In the genomic region with DNA sequence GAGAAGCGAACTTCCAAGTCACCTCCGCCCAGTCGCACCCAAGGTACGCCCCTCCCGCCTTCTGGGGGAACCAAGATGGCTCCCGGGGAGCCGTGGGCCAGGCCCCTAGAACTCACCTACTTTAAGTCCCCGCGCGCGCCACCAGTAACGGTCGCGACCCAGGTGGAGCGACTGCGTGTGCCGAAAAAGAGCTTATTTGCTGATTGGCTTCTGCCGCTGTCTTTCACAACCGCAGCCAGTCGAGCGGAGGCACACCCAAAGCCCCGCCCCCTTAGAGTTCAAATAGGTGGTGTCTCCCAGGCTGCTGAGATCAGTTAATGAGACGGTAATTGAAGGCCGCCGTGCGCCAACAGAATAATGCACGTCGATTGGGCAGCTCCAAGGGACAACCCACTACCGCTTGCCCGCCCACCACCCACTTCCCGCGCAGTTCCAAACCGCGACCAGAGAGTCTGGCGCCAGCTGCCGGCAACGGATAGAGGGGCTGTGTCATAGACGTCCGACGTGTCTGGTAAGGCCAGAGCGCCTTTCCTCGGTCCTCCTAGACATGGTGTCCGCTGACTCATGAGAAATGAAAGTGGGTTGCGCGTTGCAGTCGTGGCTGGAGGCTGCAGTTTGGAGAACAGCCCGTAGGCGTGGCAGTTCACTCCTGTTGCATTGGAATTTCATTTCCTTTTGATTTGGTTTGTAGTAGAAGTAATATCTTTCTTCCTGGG, we compare ENCODE assay signal across 1 cellular context.
TF ChIP-seq lines count a peak whose summit lies in the region.

A gene with protein sequence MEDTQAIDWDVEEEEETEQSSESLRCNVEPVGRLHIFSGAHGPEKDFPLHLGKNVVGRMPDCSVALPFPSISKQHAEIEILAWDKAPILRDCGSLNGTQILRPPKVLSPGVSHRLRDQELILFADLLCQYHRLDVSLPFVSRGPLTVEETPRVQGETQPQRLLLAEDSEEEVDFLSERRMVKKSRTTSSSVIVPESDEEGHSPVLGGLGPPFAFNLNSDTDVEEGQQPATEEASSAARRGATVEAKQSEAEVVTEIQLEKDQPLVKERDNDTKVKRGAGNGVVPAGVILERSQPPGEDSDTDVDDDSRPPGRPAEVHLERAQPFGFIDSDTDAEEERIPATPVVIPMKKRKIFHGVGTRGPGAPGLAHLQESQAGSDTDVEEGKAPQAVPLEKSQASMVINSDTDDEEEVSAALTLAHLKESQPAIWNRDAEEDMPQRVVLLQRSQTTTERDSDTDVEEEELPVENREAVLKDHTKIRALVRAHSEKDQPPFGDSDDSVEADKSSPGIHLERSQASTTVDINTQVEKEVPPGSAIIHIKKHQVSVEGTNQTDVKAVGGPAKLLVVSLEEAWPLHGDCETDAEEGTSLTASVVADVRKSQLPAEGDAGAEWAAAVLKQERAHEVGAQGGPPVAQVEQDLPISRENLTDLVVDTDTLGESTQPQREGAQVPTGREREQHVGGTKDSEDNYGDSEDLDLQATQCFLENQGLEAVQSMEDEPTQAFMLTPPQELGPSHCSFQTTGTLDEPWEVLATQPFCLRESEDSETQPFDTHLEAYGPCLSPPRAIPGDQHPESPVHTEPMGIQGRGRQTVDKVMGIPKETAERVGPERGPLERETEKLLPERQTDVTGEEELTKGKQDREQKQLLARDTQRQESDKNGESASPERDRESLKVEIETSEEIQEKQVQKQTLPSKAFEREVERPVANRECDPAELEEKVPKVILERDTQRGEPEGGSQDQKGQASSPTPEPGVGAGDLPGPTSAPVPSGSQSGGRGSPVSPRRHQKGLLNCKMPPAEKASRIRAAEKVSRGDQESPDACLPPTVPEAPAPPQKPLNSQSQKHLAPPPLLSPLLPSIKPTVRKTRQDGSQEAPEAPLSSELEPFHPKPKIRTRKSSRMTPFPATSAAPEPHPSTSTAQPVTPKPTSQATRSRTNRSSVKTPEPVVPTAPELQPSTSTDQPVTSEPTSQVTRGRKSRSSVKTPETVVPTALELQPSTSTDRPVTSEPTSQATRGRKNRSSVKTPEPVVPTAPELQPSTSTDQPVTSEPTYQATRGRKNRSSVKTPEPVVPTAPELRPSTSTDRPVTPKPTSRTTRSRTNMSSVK (N-terminal part only) (minus strand): TSS at position 153 of the 716 bp plus-strand sequence. CDS start 2,106 bp downstream, outside the sequence.

TF ChIP-seq in K562, 482 proteins besides CTCF, POLR2A, EP300 and RAD21 (continued from another document and continues in another):
- no peak for TF ChIP-seq ZNF717 (CRISPR knock-in tag; IDR thresholded peaks at IDR 0.05)
- TF ChIP-seq EP400 (IDR thresholded peaks at IDR 0.05), result peak; percentile 100
- no peak for TF ChIP-seq KLF10 (CRISPR knock-in tag; IDR thresholded peaks at IDR 0.05)
- peak; percentile 63 for TF ChIP-seq PHF8 (IDR thresholded peaks at IDR 0.05; ENCODE audit: borderline replicate concordance, low read length)
- TF ChIP-seq MTF1 (CRISPR knock-in tag; IDR thresholded peaks at IDR 0.05; ENCODE audit: borderline replicate concordance), result no peak
- TF ChIP-seq, protein P1, sequence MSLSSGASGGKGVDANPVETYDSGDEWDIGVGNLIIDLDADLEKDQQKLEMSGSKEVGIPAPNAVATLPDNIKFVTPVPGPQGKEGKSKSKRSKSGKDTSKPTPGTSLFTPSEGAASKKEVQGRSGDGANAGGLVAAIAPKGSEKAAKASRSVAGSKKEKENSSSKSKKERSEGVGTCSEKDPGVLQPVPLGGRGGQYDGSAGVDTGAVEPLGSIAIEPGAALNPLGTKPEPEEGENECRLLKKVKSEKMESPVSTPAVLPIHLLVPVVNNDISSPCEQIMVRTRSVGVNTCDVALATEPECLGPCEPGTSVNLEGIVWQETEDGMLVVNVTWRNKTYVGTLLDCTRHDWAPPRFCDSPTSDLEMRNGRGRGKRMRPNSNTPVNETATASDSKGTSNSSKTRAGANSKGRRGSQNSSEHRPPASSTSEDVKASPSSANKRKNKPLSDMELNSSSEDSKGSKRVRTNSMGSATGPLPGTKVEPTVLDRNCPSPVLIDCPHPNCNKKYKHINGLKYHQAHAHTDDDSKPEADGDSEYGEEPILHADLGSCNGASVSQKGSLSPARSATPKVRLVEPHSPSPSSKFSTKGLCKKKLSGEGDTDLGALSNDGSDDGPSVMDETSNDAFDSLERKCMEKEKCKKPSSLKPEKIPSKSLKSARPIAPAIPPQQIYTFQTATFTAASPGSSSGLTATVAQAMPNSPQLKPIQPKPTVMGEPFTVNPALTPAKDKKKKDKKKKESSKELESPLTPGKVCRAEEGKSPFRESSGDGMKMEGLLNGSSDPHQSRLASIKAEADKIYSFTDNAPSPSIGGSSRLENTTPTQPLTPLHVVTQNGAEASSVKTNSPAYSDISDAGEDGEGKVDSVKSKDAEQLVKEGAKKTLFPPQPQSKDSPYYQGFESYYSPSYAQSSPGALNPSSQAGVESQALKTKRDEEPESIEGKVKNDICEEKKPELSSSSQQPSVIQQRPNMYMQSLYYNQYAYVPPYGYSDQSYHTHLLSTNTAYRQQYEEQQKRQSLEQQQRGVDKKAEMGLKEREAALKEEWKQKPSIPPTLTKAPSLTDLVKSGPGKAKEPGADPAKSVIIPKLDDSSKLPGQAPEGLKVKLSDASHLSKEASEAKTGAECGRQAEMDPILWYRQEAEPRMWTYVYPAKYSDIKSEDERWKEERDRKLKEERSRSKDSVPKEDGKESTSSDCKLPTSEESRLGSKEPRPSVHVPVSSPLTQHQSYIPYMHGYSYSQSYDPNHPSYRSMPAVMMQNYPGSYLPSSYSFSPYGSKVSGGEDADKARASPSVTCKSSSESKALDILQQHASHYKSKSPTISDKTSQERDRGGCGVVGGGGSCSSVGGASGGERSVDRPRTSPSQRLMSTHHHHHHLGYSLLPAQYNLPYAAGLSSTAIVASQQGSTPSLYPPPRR (CRISPR knock-in tag; IDR thresholded peaks at IDR 0.05; ENCODE audit: borderline replicate concordance), result peak; percentile 94
- no peak; the same call in 1 of the 2 replicates for TF ChIP-seq RHOXF2B (CRISPR knock-in tag; conservative IDR thresholded peaks at IDR 0.05)
- TF ChIP-seq ZBTB43 (CRISPR knock-in tag; IDR thresholded peaks at IDR 0.05), result no peak; the same call in 1 of the 2 replicates
- TF ChIP-seq ZNF318 (IDR thresholded peaks at IDR 0.05; ENCODE audit: borderline replicate concordance in 1 of 2, low read depth in 1 of 2), result peak in 1 of 2 experiments; percentile 96; a peak in 2 of 4 replicates
- 0 out of 2 replicates have a peak, but pooled peaks have one; percentile 77 for TF ChIP-seq SMARCA4 (IDR thresholded peaks at IDR 0.05)
- TF ChIP-seq PURB (CRISPR knock-in tag; IDR thresholded peaks at IDR 0.05; ENCODE audit: low read depth), result no peak
- no peak for TF ChIP-seq NCOA6 (IDR thresholded peaks at IDR 0.05)
- TF ChIP-seq THRAP3 (IDR thresholded peaks at IDR 0.05; ENCODE audit: borderline replicate concordance), result no peak
- TF ChIP-seq VEZF1 (CRISPR knock-in tag; IDR thresholded peaks at IDR 0.05), result peak; percentile 83
- TF ChIP-seq GTF2F1 (IDR thresholded peaks at IDR 0.05; ENCODE audit: low read depth, low read length), result peak; percentile 87; the same call in 1 of the 2 replicates
- TF ChIP-seq SRSF1 (IDR thresholded peaks at IDR 0.05; ENCODE audit: low read depth, low read length), result no peak
- TF ChIP-seq EZH2 (IDR thresholded peaks at IDR 0.05; ENCODE audit: borderline replicate concordance, low read depth, low read length), result no peak
- no peak for TF ChIP-seq BRF1 (IDR thresholded peaks at IDR 0.05; ENCODE audit: borderline replicate concordance, extremely low read depth, insufficient read length)
- TF ChIP-seq SIN3A (IDR thresholded peaks at IDR 0.05; ENCODE audit: borderline replicate concordance in 2 of 2, control insufficient read depth in 1 of 2, low read depth in 2 of 2, low read length in 2 of 2), result peak; percentile 70 to 90; a peak in 3 of 4 replicates
